ENCODE assay signal across 1 cellular context in genomic region chr10:46017733-46018132, GRCh38.
TF ChIP-seq lines count a peak whose summit lies in the region.

No MANE protein-coding gene starts in this region.

TF ChIP-seq in IMR-90, 13 proteins besides CTCF, POLR2A, EP300 and RAD21:
- no peak for TF ChIP-seq NFE2L2 (IDR thresholded peaks at IDR 0.05; ENCODE audit: low read depth, low read length)
- no peak for TF ChIP-seq CHD1 (IDR thresholded peaks at IDR 0.05; ENCODE audit: low read depth, low read length)
- no peak for TF ChIP-seq MXI1 (IDR thresholded peaks at IDR 0.05; ENCODE audit: borderline replicate concordance, low read depth, low read length)
- TF ChIP-seq BHLHE40 (IDR thresholded peaks at IDR 0.05; ENCODE audit: low read depth, low read length), result no peak
- no peak for TF ChIP-seq RCOR1 (IDR thresholded peaks at IDR 0.05; ENCODE audit: insufficient replicate concordance, low read length)
- TF ChIP-seq, protein P1, sequence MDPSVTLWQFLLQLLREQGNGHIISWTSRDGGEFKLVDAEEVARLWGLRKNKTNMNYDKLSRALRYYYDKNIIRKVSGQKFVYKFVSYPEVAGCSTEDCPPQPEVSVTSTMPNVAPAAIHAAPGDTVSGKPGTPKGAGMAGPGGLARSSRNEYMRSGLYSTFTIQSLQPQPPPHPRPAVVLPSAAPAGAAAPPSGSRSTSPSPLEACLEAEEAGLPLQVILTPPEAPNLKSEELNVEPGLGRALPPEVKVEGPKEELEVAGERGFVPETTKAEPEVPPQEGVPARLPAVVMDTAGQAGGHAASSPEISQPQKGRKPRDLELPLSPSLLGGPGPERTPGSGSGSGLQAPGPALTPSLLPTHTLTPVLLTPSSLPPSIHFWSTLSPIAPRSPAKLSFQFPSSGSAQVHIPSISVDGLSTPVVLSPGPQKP (IDR thresholded peaks at IDR 0.05; ENCODE audit: borderline replicate concordance, low read depth, low read length), result no peak
- no peak for TF ChIP-seq MAFK (IDR thresholded peaks at IDR 0.05; ENCODE audit: low read depth, low read length)
- no peak for TF ChIP-seq USF2 (IDR thresholded peaks at IDR 0.05; ENCODE audit: low read depth, low read length)
- no peak for TF ChIP-seq CEBPB (IDR thresholded peaks at IDR 0.05; ENCODE audit: low read depth, low read length)
- TF ChIP-seq FOS (IDR thresholded peaks at IDR 0.05; ENCODE audit: low read depth, low read length), result no peak
- TF ChIP-seq MAZ (IDR thresholded peaks at IDR 0.05; ENCODE audit: borderline replicate concordance, low read depth, low read length), result no peak
- TF ChIP-seq SMC3 (IDR thresholded peaks at IDR 0.05; ENCODE audit: low read depth, low read length), result no peak
- TF ChIP-seq RFX5 (IDR thresholded peaks at IDR 0.05; ENCODE audit: low read depth, low read length), result no peak
